8 cellular contexts compared by ENCODE assay signal in genomic region chr19:21021238-21021637, GRCh38. TPM values are rescaled to one million over a fixed set of nuclear protein-coding genes. Genes with fewer than 3 reads are reported as not detected.
DNase-seq lines count a peak whose midpoint lies in the region; ATAC-seq and TF ChIP-seq lines count a peak whose summit lies in the region.
"Not testable (repeated sequence)": the region's sequence is repeated elsewhere in the genome, so short reads cannot be mapped to it uniquely, and the experiment has no call there.

No MANE protein-coding gene starts in this region.

- H3K4me2 ChIP-seq in smooth muscle cell = peak overlapping the region; percentile 91

- CTCF ChIA-PET in AG04449 (lab: Yijun Ruan, JAX); Panc1 (lab: Charles Lee): not testable (repeated sequence)

- peaks cover 30% of the 10 kb centered on the region for H3K79me2 ChIP-seq in smooth muscle cell (ENCODE audit: low read depth)

- H2AFZ ChIP-seq in smooth muscle cell (ENCODE audit: low read depth) = peak overlapping the region; percentile 96

- peak overlapping the region; percentile 96 for H3K4me3 Mint-ChIP-seq in activated T-helper 2 cell treated with anti-CD3 and anti-CD28 coated beads, Interferon-gamma antibody, Interleukin-2, Interleukin-4, amounts not matched to agents 10 μg/mL and 5 μg/mL and 100 μg/mL, durations not matched to agents 14 hours and 24 hours and 36 hours (ENCODE audit: low read depth)

- not testable (repeated sequence) for H3K36me3 ChIP-seq in H7 (replicated peaks; ENCODE audit: control insufficient read depth, insufficient read depth, low read length); Panc1 (ENCODE audit: control insufficient read depth, insufficient read depth, low read length); right atrium auricular region; smooth muscle cell (ENCODE audit: low read depth)
- H3K36me3 ChIP-seq in muscle layer of duodenum (ENCODE audit: control insufficient read depth in 1 of 2, insufficient read depth in 2 of 2, low read length in 2 of 2) = peaks cover 0 to 17% of the 10 kb centered on the region in 2 donors

- WGBS in smooth muscle cell (ENCODE audit: low lambda C conversion rate) = 18% methylated on average over 11 of the region's 11 CpGs

- peak overlapping the region; percentile 83 for H3K4me3 ChIP-seq in AG04449 (ENCODE audit: low read depth, low read length)
- H3K4me3 ChIP-seq in H7 (ENCODE audit: insufficient read depth, low read depth, low read length) = peak overlapping the region; percentile 86
- H3K4me3 ChIP-seq in Panc1 (ENCODE audit: low read depth in 2 of 2, low read length in 2 of 2) = peak overlapping the region; percentile 85
- peak overlapping the region; percentile 69 to 76 for H3K4me3 ChIP-seq in right atrium auricular region
- peak overlapping the region; percentile 88 to 95 for H3K4me3 ChIP-seq in muscle layer of duodenum (ENCODE audit: low read depth in 1 of 2, low read length in 2 of 2)
- peak overlapping the region; percentile 75 for H3K4me3 ChIP-seq in smooth muscle cell

- BruUV-seq in Panc1 (replicated peaks; lab: Mats Ljungman, UMichigan) = not testable (repeated sequence)

- peak; percentile 2; the same call in 1 of the 2 replicates for ATAC-seq in Panc1

- H3K4me1 ChIP-seq in Panc1 (ENCODE audit: control insufficient read depth, insufficient read depth, low read length); right atrium auricular region; muscle layer of duodenum (ENCODE audit: control insufficient read depth in 1 of 2, insufficient read depth in 2 of 2, low read length in 2 of 2): not testable (repeated sequence)
- H3K4me1 ChIP-seq in smooth muscle cell (ENCODE audit: low read depth) = peaks cover 22% of the 10 kb centered on the region

- H4K20me1 ChIP-seq in smooth muscle cell (ENCODE audit: low read depth) = not testable (repeated sequence)

- peak overlapping the region; percentile 99 for H3K27ac Mint-ChIP-seq in activated T-helper 2 cell treated with anti-CD3 and anti-CD28 coated beads, Interferon-gamma antibody, Interleukin-2, Interleukin-4, amounts not matched to agents 10 μg/mL and 5 μg/mL and 100 μg/mL, durations not matched to agents 14 hours and 24 hours and 36 hours

- peaks cover 25% of the 10 kb centered on the region for H3K4me1 Mint-ChIP-seq in activated T-helper 2 cell treated with anti-CD3 and anti-CD28 coated beads, Interferon-gamma antibody, Interleukin-2, Interleukin-4, amounts not matched to agents 10 μg/mL and 5 μg/mL and 100 μg/mL, durations not matched to agents 14 hours and 24 hours and 36 hours (ENCODE audit: low read depth)

- not testable (repeated sequence) for H3K9me3 Mint-ChIP-seq in activated T-helper 2 cell treated with anti-CD3 and anti-CD28 coated beads, Interferon-gamma antibody, Interleukin-2, Interleukin-4, amounts not matched to agents 10 μg/mL and 5 μg/mL and 100 μg/mL, durations not matched to agents 14 hours and 24 hours and 36 hours

- H3F3A ChIP-seq in smooth muscle cell (ENCODE audit: low read depth) = not testable (repeated sequence)

- H3K27ac ChIP-seq in Panc1 (ENCODE audit: low read length) (peak overlapping the region; percentile 79; the same call in 1 of the 2 replicates), right atrium auricular region (peak overlapping the region; percentile 84 to 87), muscle layer of duodenum (ENCODE audit: low read length) (peak overlapping the region; percentile 79), smooth muscle cell (ENCODE audit: low read depth) (peak overlapping the region; percentile 91)

- intact Hi-C loops in Panc1 (cut with micrococcal nuclease; ENCODE audit: unreplicated experiment) = not testable (repeated sequence)
- intact Hi-C loops in activated T-helper 2 cell treated with anti-CD3 and anti-CD28 coated beads, Interferon-gamma antibody, Interleukin-2, Interleukin-4, amounts not matched to agents 10 μg/mL and 5 μg/mL and 100 μg/mL, durations not matched to agents 14 hours and 24 hours and 36 hours (cut with micrococcal nuclease) = loop anchor here (2.0 to 10.0 kb wide), 5 partner anchors 96 to 376 kb away; partner anchors contain the start of genes ZNF431, ZNF493, ZNF66 and ZNF708

- H3K9me3 ChIP-seq in Panc1 (ENCODE audit: control insufficient read depth, insufficient read depth, low read depth, low read length); right atrium auricular region; muscle layer of duodenum (ENCODE audit: control insufficient read depth in 1 of 2, low read length in 2 of 2); smooth muscle cell (replicated peaks; ENCODE audit: low read depth): not testable (repeated sequence)

- peak overlapping the region; percentile 93 for H3K9ac ChIP-seq in smooth muscle cell (ENCODE audit: low read depth)

- POLR2A ChIA-PET in AG04449 (lab: Yijun Ruan, JAX) = interaction anchor here (1.6 kb wide), 1 partner anchor 308 kb away, joined by 5 read pairs; the partner anchor contains the start of gene ZNF708
- POLR2A ChIA-PET in Panc1 (lab: Charles Lee) = not testable (repeated sequence)

- TF ChIP-seq CTCF in AG04449 (IDR thresholded peaks at IDR 0.05; ENCODE audit: insufficient read depth, low read length, missing control alignments); Panc1 (IDR thresholded peaks at IDR 0.05); right atrium auricular region (IDR thresholded peaks at IDR 0.05); smooth muscle cell (IDR thresholded peaks at IDR 0.05; ENCODE audit: borderline replicate concordance, insufficient read depth, poor library complexity, severe bottlenecking): not testable (repeated sequence)

- not testable (repeated sequence) for H3K27me3 ChIP-seq in H7 (ENCODE audit: control insufficient read depth, insufficient read depth, low read length); Panc1 (ENCODE audit: control insufficient read depth, insufficient read depth, low read length); right atrium auricular region; muscle layer of duodenum (ENCODE audit: low read depth, low read length); smooth muscle cell (ENCODE audit: low read depth)

- H3K36me3 Mint-ChIP-seq in activated T-helper 2 cell treated with anti-CD3 and anti-CD28 coated beads, Interferon-gamma antibody, Interleukin-2, Interleukin-4, amounts not matched to agents 10 μg/mL and 5 μg/mL and 100 μg/mL, durations not matched to agents 14 hours and 24 hours and 36 hours (ENCODE audit: low read depth) = peaks cover 51% of the 10 kb centered on the region

- not testable (repeated sequence) for DNase-seq in AG04449 (ENCODE audit: low read depth, low spot score); H7; Panc1 (ENCODE audit: low read depth, low spot score); activated T-helper 2 cell treated with anti-CD3 and anti-CD28 coated beads, Interferon-gamma antibody, Interleukin-2, Interleukin-4, amounts not matched to agents 10 μg/mL and 5 μg/mL and 100 μg/mL, durations not matched to agents 14 hours and 24 hours and 36 hours (ENCODE audit: low spot score); right atrium auricular region (ENCODE audit: low spot score); smooth muscle cell (lab: John Stamatoyannopoulos, UW; ENCODE audit: unreplicated experiment)
- peak; percentile 8 for DNase-seq in dermis blood vessel endothelial cell

- not testable (repeated sequence) for H3K27me3 Mint-ChIP-seq in activated T-helper 2 cell treated with anti-CD3 and anti-CD28 coated beads, Interferon-gamma antibody, Interleukin-2, Interleukin-4, amounts not matched to agents 10 μg/mL and 5 μg/mL and 100 μg/mL, durations not matched to agents 14 hours and 24 hours and 36 hours (ENCODE audit: low read depth)

- in situ Hi-C loops in Panc1 (cut with HindIII; ENCODE audit: low pct_unique_long_range_greater_than_20kb, low sequenced_read_pairs) = not testable (repeated sequence)

RNA-seq across cellular contexts. Expression of gene ZNF430, which starts 0.8 kb away (rescaled TPM):
- 3.3 and 9.8 TPM in 2 replicates for total RNA-seq in H7 (2014; rRNA removed; shearing (Covaris generic))
- total RNA-seq in Panc1 (2021; ENCODE audit: unreplicated experiment) (6.4 TPM), dermis blood vessel endothelial cell (7.5 and 15.8 TPM in 2 replicates), right atrium auricular region (1 to 10 TPM; 1.7 to 2.6 TPM), smooth muscle cell (13.4 and 13.6 TPM in 2 replicates)
- 1.8 TPM for polyA plus RNA-seq in Panc1 (2012; ENCODE audit: insufficient read length)
- 19.6 and 22.5 TPM in 2 replicates for total RNA-seq in activated T-helper 2 cell treated with anti-CD3 and anti-CD28 coated beads, Interferon-gamma antibody, Interleukin-2, Interleukin-4, amounts not matched to agents 10 μg/mL and 5 μg/mL and 100 μg/mL, durations not matched to agents 14 hours and 24 hours and 36 hours
- polyA plus RNA-seq in smooth muscle cell = 14.9 and 16.8 TPM in 2 replicates
